ENCODE assay signal across 17 cellular contexts in genomic region chr17:65587602-65588193, GRCh38.
"Had no signal": no experiment of that assay in that cellular context is flagged by ENCODE, and none has a peak within 500 bp of the region (broad histone marks: within the 10 kb centered on the region; RNA-seq: fewer than 3 reads in every experiment).

No MANE protein-coding gene starts in this region.

- H3K27me3 ChIP-seq: adrenal gland, colonic mucosa, gastroesophageal sphincter, sigmoid colon, testis had no signal

- DNase-seq: activated CD4-positive, alpha-beta T cell treated with anti-CD3 and anti-CD28 coated beads, Interleukin-2, amount 10 ng/mL, durations not matched to agents 24 days and 14 days; activated naive CD4-positive, alpha-beta T cell treated with anti-CD3 and anti-CD28 coated beads, Interleukin-2, amount 50 U/mL, for 16 hours; effector CD4-positive, alpha-beta T cell; kidney glomerular epithelial cell; mammary epithelial cell; psoas muscle; sigmoid colon; stimulated activated CD4-positive, alpha-beta T cell treated with anti-CD3 and anti-CD28 coated beads, Interleukin-2, amount 100 ng/mL, for 48 hours; stimulated activated CD8-positive, alpha-beta memory T cell treated with anti-CD3 and anti-CD28 coated beads, Interleukin-4, amount 100 ng/mL, for 48 hours; stimulated activated naive CD8-positive, alpha-beta T cell treated with anti-CD3 and anti-CD28 coated beads, Interleukin-15, Interleukin-2, amounts not matched to agents 100 U/mL and 50 U/mL, for 24 hours; testis had no signal

- H3K36me3 ChIP-seq: adrenal gland, colonic mucosa, gastroesophageal sphincter, sigmoid colon had no signal

- H3K27me3 Mint-ChIP-seq: activated CD4-positive, alpha-beta T cell treated with anti-CD3 and anti-CD28 coated beads, Interleukin-2, amount 10 ng/mL, durations not matched to agents 24 days and 14 days had no signal

- H3K27ac Mint-ChIP-seq: activated CD4-positive, alpha-beta T cell treated with anti-CD3 and anti-CD28 coated beads, Interleukin-2, amount 10 ng/mL, durations not matched to agents 24 days and 14 days; natural killer cell treated with Interleukin-12 subunit alpha and Interleukin-12 subunit beta and Interleukin-15 and Interleukin-18, amount 100 ng/mL, for 72 hours; T-helper 1 cell treated with Interleukin-12 subunit alpha and Interleukin-12 subunit beta and Interleukin-4 antibody, amounts not matched to agents 30 μg/mL and 1 μg/mL, for 36 hours; WTC11 had no signal

- ATAC-seq: gastroesophageal sphincter; natural killer cell treated with Interleukin-12 subunit alpha and Interleukin-12 subunit beta and Interleukin-15 and Interleukin-18, amount 100 ng/mL, for 72 hours; psoas muscle; stimulated activated naive CD8-positive, alpha-beta T cell treated with anti-CD3 and anti-CD28 coated beads, Interleukin-15, Interleukin-2, amounts not matched to agents 100 U/mL and 50 U/mL, for 24 hours had no signal

- H3K4me3 ChIP-seq: adrenal gland, colonic mucosa, gastroesophageal sphincter, psoas muscle, sigmoid colon, testis had no signal

- H3K9me3 Mint-ChIP-seq: activated CD4-positive, alpha-beta T cell treated with anti-CD3 and anti-CD28 coated beads, Interleukin-2, amount 10 ng/mL, durations not matched to agents 24 days and 14 days; natural killer cell treated with Interleukin-12 subunit alpha and Interleukin-12 subunit beta and Interleukin-15 and Interleukin-18, amount 100 ng/mL, for 72 hours; T-helper 1 cell treated with Interleukin-12 subunit alpha and Interleukin-12 subunit beta and Interleukin-4 antibody, amounts not matched to agents 30 μg/mL and 1 μg/mL, for 36 hours; WTC11 had no signal

- H3K27ac ChIP-seq: adrenal gland, gastroesophageal sphincter, psoas muscle, sigmoid colon, testis had no signal

- H3K9me3 ChIP-seq: adrenal gland, colonic mucosa, gastroesophageal sphincter, psoas muscle, sigmoid colon, testis had no signal

- H3K36me3 Mint-ChIP-seq: natural killer cell treated with Interleukin-12 subunit alpha and Interleukin-12 subunit beta and Interleukin-15 and Interleukin-18, amount 100 ng/mL, for 72 hours; WTC11 had no signal

- H3K4me1 ChIP-seq: colonic mucosa, testis had no signal

- H3K4me3 Mint-ChIP-seq: activated CD4-positive, alpha-beta T cell treated with anti-CD3 and anti-CD28 coated beads, Interleukin-2, amount 10 ng/mL, durations not matched to agents 24 days and 14 days; natural killer cell treated with Interleukin-12 subunit alpha and Interleukin-12 subunit beta and Interleukin-15 and Interleukin-18, amount 100 ng/mL, for 72 hours; T-helper 1 cell treated with Interleukin-12 subunit alpha and Interleukin-12 subunit beta and Interleukin-4 antibody, amounts not matched to agents 30 μg/mL and 1 μg/mL, for 36 hours; WTC11 had no signal
